15 cellular contexts compared by ENCODE assay signal in genomic region chr2:16037808-16038457, GRCh38.
DNase-seq lines count a peak whose midpoint lies in the region.
"Had no signal": no experiment of that assay in that cellular context is flagged by ENCODE, and none has a peak within 500 bp of the region (broad histone marks: within the 10 kb centered on the region; RNA-seq: fewer than 3 reads in every experiment).

No MANE protein-coding gene starts in this region.

- H3K79me1 ChIP-seq in neuronal stem cell (ENCODE audit: low read depth, low read length) (no peaks in the 10 kb centered on the region), mesendoderm (ENCODE audit: low read length) (no peaks in the 10 kb centered on the region)

- H2BK5ac ChIP-seq in neuronal stem cell (ENCODE audit: low read length) (no peak overlapping the region), mesendoderm (ENCODE audit: low read length) (no peak overlapping the region)

- peaks cover 16 to 25% of the 10 kb centered on the region in 2 donors for H3K4me1 ChIP-seq in neuronal stem cell (ENCODE audit: control insufficient read depth in 2 of 2, insufficient read depth in 1 of 2, low read depth in 1 of 2, low read length in 2 of 2)
- H3K4me1 ChIP-seq in mesendoderm (ENCODE audit: control insufficient read depth, low read depth, low read length) = peaks cover 2% of the 10 kb centered on the region

- H2BK15ac ChIP-seq in neuronal stem cell (ENCODE audit: low read length) = peak overlapping the region; percentile 58
- no peak overlapping the region for H2BK15ac ChIP-seq in mesendoderm (replicated peaks; ENCODE audit: low read depth)

- no peak overlapping the region for H2AK5ac ChIP-seq in neuronal stem cell (ENCODE audit: low read depth, low read length)
- H2AK5ac ChIP-seq in mesendoderm (ENCODE audit: low read length) = no peak overlapping the region

- H4K91ac ChIP-seq in neuronal stem cell (ENCODE audit: low read depth, low read length, poor library complexity) = no peak overlapping the region

- H3K14ac ChIP-seq in neuronal stem cell (ENCODE audit: low read length) = no peak overlapping the region

- H3K18ac ChIP-seq in neuronal stem cell (ENCODE audit: low read length) (peak overlapping the region; percentile 50), mesendoderm (ENCODE audit: low read length) (no peak overlapping the region)

- no peak overlapping the region for H3K4ac ChIP-seq in neuronal stem cell (ENCODE audit: low read length)
- no peak overlapping the region for H3K4ac ChIP-seq in mesendoderm (ENCODE audit: low read depth, low read length)

- H4K8ac ChIP-seq in neuronal stem cell (ENCODE audit: low read depth, low read length) = no peak overlapping the region
- no peak overlapping the region for H4K8ac ChIP-seq in mesendoderm (ENCODE audit: low read depth, low read length)

- peak overlapping the region; percentile 78 for H2AFZ ChIP-seq in neuronal stem cell (ENCODE audit: low read length)

- H3K27me3 ChIP-seq in layer of hippocampus (ENCODE audit: control insufficient read depth, insufficient read depth, low read length) (peaks cover 2% of the 10 kb centered on the region), neuronal stem cell (ENCODE audit: control insufficient read depth in 3 of 3, insufficient read depth in 3 of 3, low read depth in 1 of 3, low read length in 3 of 3) (no peaks in the 10 kb centered on the region), mesendoderm (ENCODE audit: insufficient read depth, low read length, poor library complexity) (no peaks in the 10 kb centered on the region)
- H3K27me3 ChIP-seq: BLaER1 treated with 17β-estradiol and CSF1 and Interleukin-3, amounts not matched to agents 10 nM and 100 nM had no signal

- peak overlapping the region in 1 of 2 donors; percentile 6 for H3K4me3 ChIP-seq in neuronal stem cell (ENCODE audit: low read length in 2 of 2)
- no peak overlapping the region for H3K4me3 ChIP-seq in mesendoderm (ENCODE audit: low read length)
- H3K4me3 ChIP-seq: BLaER1 treated with 17β-estradiol and CSF1 and Interleukin-3, amounts not matched to agents 10 nM and 100 nM had no signal

- no peak overlapping the region for H3K23ac ChIP-seq in neuronal stem cell (ENCODE audit: low read depth, low read length, poor library complexity)
- H3K23ac ChIP-seq in mesendoderm (ENCODE audit: low read length) = no peak overlapping the region

- no CpG with 5 or more reads among the region's 13 CpGs for WGBS in neuronal stem cell (ENCODE audit: extremely low coverage in 2 of 2, insufficient read length in 2 of 2, insufficient replicate concordance in 1 of 2), 2 donors
- no CpG with 5 or more reads among the region's 13 CpGs for WGBS in mesendoderm (ENCODE audit: extremely low coverage, insufficient coverage, low lambda C conversion rate)

- peak overlapping the region; percentile 57 for H3K27ac ChIP-seq in angular gyrus (ENCODE audit: low read depth, low read length)
- peak overlapping the region; percentile 44 for H3K27ac ChIP-seq in layer of hippocampus (ENCODE audit: low read depth, low read length)
- H3K27ac ChIP-seq in neuronal stem cell (replicated peaks; ENCODE audit: low read length) = no peak overlapping the region
- H3K27ac ChIP-seq in mesendoderm (ENCODE audit: low read depth, low read length) = no peak overlapping the region
- H3K27ac ChIP-seq: BLaER1 treated with 17β-estradiol and CSF1 and Interleukin-3, amounts not matched to agents 10 nM and 100 nM had no signal

- H2BK120ac ChIP-seq in neuronal stem cell (ENCODE audit: low read depth, low read length) = no peak overlapping the region
- no peak overlapping the region for H2BK120ac ChIP-seq in mesendoderm (ENCODE audit: low read depth, low read length)

- no peak overlapping the region for H2BK12ac ChIP-seq in neuronal stem cell (ENCODE audit: low read length)

- H3K9ac ChIP-seq in neuronal stem cell (ENCODE audit: low read depth, low read length, poor library complexity) = no peak overlapping the region
- no peak overlapping the region for H3K9ac ChIP-seq in mesendoderm (ENCODE audit: low read length)
- H3K9ac ChIP-seq: BLaER1 treated with 17β-estradiol and CSF1 and Interleukin-3, amounts not matched to agents 10 nM and 100 nM had no signal

- DNase-seq in neuronal stem cell (ENCODE audit: low spot score) = no peak
- DNase-seq in NAMALWA (ENCODE audit: low spot score) = no peak
- no peak for DNase-seq in GM19240 (ENCODE audit: insufficient read length, low spot score)
- no peak for DNase-seq in putamen (ENCODE audit: low spot score)
- no peak for DNase-seq in mesendoderm
- DNase-seq: DMS153, EL, KBM-7, NCI-H1092, NCI-H2107, NCI-H774, SIG-M5 had no signal

- no peak overlapping the region for H4K5ac ChIP-seq in mesendoderm (ENCODE audit: low read length)

- H3K36me3 ChIP-seq in neuronal stem cell (replicated peaks in 1 of 2; ENCODE audit: control insufficient read depth in 2 of 2, insufficient read depth in 2 of 2, low read length in 2 of 2) (no peaks in the 10 kb centered on the region), mesendoderm (ENCODE audit: control insufficient read depth, insufficient read depth, low read length) (no peaks in the 10 kb centered on the region)
- H3K36me3 ChIP-seq: BLaER1 treated with 17β-estradiol and CSF1 and Interleukin-3, amounts not matched to agents 10 nM and 100 nM had no signal

- H3K56ac ChIP-seq in mesendoderm (ENCODE audit: low read length) = no peak overlapping the region

- H3K4me2 ChIP-seq in neuronal stem cell (ENCODE audit: insufficient read depth, low read length, poor library complexity, severe bottlenecking) (no peak overlapping the region), mesendoderm (ENCODE audit: low read length) (no peak overlapping the region)
- H3K4me2 ChIP-seq: BLaER1 treated with 17β-estradiol and CSF1 and Interleukin-3, amounts not matched to agents 10 nM and 100 nM had no signal

- H3K9me3 ChIP-seq in neuronal stem cell (replicated peaks in 1 of 2; ENCODE audit: control insufficient read depth in 2 of 2, insufficient read depth in 1 of 2, low read depth in 1 of 2, low read length in 2 of 2) = no peaks in the 10 kb centered on the region

- H3K79me2 ChIP-seq in mesendoderm (ENCODE audit: control insufficient read depth, insufficient read depth, low read length) = no peaks in the 10 kb centered on the region

Comparison
In these comparisons a context has a peak if more than half of its experiments do, and no peak if none do; other contexts are left out.
1. H3K27ac ChIP-seq: peak in angular gyrus (single experiment) and layer of hippocampus (single experiment); none in neuronal stem cell (single experiment) and mesendoderm (single experiment).